1 cellular context compared by ENCODE assay signal in genomic region chr6:35287671-35288396, GRCh38.
TF ChIP-seq lines count a peak whose summit lies in the region.

No MANE protein-coding gene starts in this region.

TF ChIP-seq in HepG2, 621 proteins besides CTCF, POLR2A, EP300 and RAD21:
- TF ChIP-seq GABPB1 (CRISPR knock-in tag; IDR thresholded peaks at IDR 0.05) = no peak
- no peak for TF ChIP-seq ZFP41 (CRISPR knock-in tag; IDR thresholded peaks at IDR 0.05; ENCODE audit: borderline replicate concordance)
- TF ChIP-seq CCAR2 (optimal IDR thresholded peaks at IDR 0.05; ENCODE audit: low read depth, low read length) = no peak
- no peak for TF ChIP-seq HOXA5 (CRISPR knock-in tag; IDR thresholded peaks at IDR 0.05)
- no peak for TF ChIP-seq ZNF891 (CRISPR knock-in tag; IDR thresholded peaks at IDR 0.05)
- TF ChIP-seq ZNF577 (CRISPR knock-in tag; IDR thresholded peaks at IDR 0.05; ENCODE audit: borderline replicate concordance, low read depth) = no peak
- no peak for TF ChIP-seq ZNF326 (CRISPR knock-in tag; IDR thresholded peaks at IDR 0.05; ENCODE audit: borderline replicate concordance)
- no peak for TF ChIP-seq MXD4 (CRISPR knock-in tag; IDR thresholded peaks at IDR 0.05)
- TF ChIP-seq ZNF605 (CRISPR knock-in tag; IDR thresholded peaks at IDR 0.05) = no peak
- no peak for TF ChIP-seq HDAC1 (CRISPR knock-in tag; IDR thresholded peaks at IDR 0.05)
- no peak for TF ChIP-seq BRCA1 (CRISPR knock-in tag; IDR thresholded peaks at IDR 0.05)
- no peak for TF ChIP-seq BRD4 (CRISPR knock-in tag; IDR thresholded peaks at IDR 0.05)
- TF ChIP-seq MIER2 (CRISPR knock-in tag; IDR thresholded peaks at IDR 0.05) = no peak
- no peak for TF ChIP-seq ZNF17 (CRISPR knock-in tag; IDR thresholded peaks at IDR 0.05)
- no peak for TF ChIP-seq RFXANK (CRISPR knock-in tag; IDR thresholded peaks at IDR 0.05)
- TF ChIP-seq XBP1 (CRISPR knock-in tag; IDR thresholded peaks at IDR 0.05) = no peak
- TF ChIP-seq SOX5 (CRISPR knock-in tag; IDR thresholded peaks at IDR 0.05; ENCODE audit: borderline replicate concordance) = no peak
- TF ChIP-seq ZNF414 (CRISPR knock-in tag; IDR thresholded peaks at IDR 0.05) = no peak
- TF ChIP-seq MAFG (CRISPR knock-in tag; IDR thresholded peaks at IDR 0.05) = no peak
- TF ChIP-seq BCLAF1 (IDR thresholded peaks at IDR 0.05) = no peak
